8 cellular contexts compared by ENCODE assay signal in genomic region chr14:63641473-63642228, GRCh38. TPM values are rescaled to one million over a fixed set of nuclear protein-coding genes. Genes with fewer than 3 reads are reported as not detected.
DNase-seq lines count a peak whose midpoint lies in the region; ATAC-seq and TF ChIP-seq lines count a peak whose summit lies in the region.

Gene WDR89, minus strand, starts transcription at chr14:63641871. Its CDS starts 41,929 bp downstream, at chr14:63599942.

- peak; percentile 46 for TF ChIP-seq CTCF in GM13976 (IDR thresholded peaks at IDR 0.05; ENCODE audit: borderline replicate concordance, control extremely low read depth, extremely low read depth, insufficient read depth, missing control alignments)
- TF ChIP-seq CTCF in adrenal gland (IDR thresholded peaks at IDR 0.05) = peak; percentile 74 to 95 (median 90)
- peak; percentile 50 to 77 (median 68) for TF ChIP-seq CTCF in heart left ventricle (IDR thresholded peaks at IDR 0.05)
- peak; percentile 74 to 95 (median 90) for TF ChIP-seq CTCF in upper lobe of left lung (IDR thresholded peaks at IDR 0.05)

- DNase-seq in GM13976 (ENCODE audit: low spot score) (peak; percentile 94), NCI-H146 (lab: John Stamatoyannopoulos, UW) (peak; percentile 98), T-helper 1 cell (peak; percentile 93 to 99 (median 95)), adrenal gland (peak; percentile 97 to 99 (median 99)), heart left ventricle (peak; percentile 97 to 98 (median 98)), pons (ENCODE audit: low spot score) (peak; percentile 100), upper lobe of left lung (peak; percentile 93 to 98)

- ATAC-seq in HG02870 (IDR thresholded peaks at IDR 0.05; ENCODE audit: unreplicated experiment) = peak; percentile 84
- peak; percentile 98 to 99 (median 98) for ATAC-seq in heart left ventricle
- peak; percentile 98 to 100 for ATAC-seq in upper lobe of left lung (ENCODE audit: low FRiP score in 2 of 2)

- peaks cover 4 to 8% of the 10 kb centered on the region in 2 donors for H3K4me1 ChIP-seq in adrenal gland (replicated peaks in 1 of 2)
- peaks cover 0 to 28% (median 10%) of the 10 kb centered on the region in 12 donors for H3K4me1 ChIP-seq in heart left ventricle
- H3K4me1 ChIP-seq in upper lobe of left lung = peaks cover 9 to 24% (median 12%) of the 10 kb centered on the region in 4 donors

- TF ChIP-seq EP300 in upper lobe of left lung (IDR thresholded peaks at IDR 0.05) = peak in 1 of 4 donors; percentile 46

- H3K27me3 ChIP-seq in adrenal gland = no peaks in the 10 kb centered on the region
- no peaks in the 10 kb centered on the region for H3K27me3 ChIP-seq in heart left ventricle
- H3K27me3 ChIP-seq in upper lobe of left lung = no peaks in the 10 kb centered on the region

- in situ Hi-C loops in GM13976 (cut with MboI; ENCODE audit: low sequenced_read_pairs, unreplicated experiment) = no loop called here

- H3K36me3 ChIP-seq in adrenal gland (replicated peaks in 1 of 2) (no peaks in the 10 kb centered on the region), heart left ventricle (no peaks in the 10 kb centered on the region), upper lobe of left lung (no peaks in the 10 kb centered on the region)

- intact Hi-C loops in adrenal gland (cut with DNase I) (no loop called here), heart left ventricle (cut with DNase I) (loop anchor here in 8 of 10 donors (1.0 to 10.0 kb wide), 9 partner anchors 83 to 253 kb away; partner anchors contain the start of genes PPP2R5E (in 7 of the 8) and SGPP1 (in 2 of the 8))

- WGBS in adrenal gland, 4 donors = 0% methylated on average over 40 to 60 of the region's 60 CpGs
- 0 to 1% (median 0%) methylated on average over 38 to 60 of the region's 60 CpGs for WGBS in heart left ventricle, 4 donors
- WGBS in upper lobe of left lung, 2 donors = 0 to 2% methylated on average over 15 to 55 of the region's 60 CpGs

- TF ChIP-seq POLR2A in adrenal gland (IDR thresholded peaks at IDR 0.05) (peak; percentile 64 to 82), heart left ventricle (IDR thresholded peaks at IDR 0.05) (peak in 1 of 2 donors; percentile 44), upper lobe of left lung (IDR thresholded peaks at IDR 0.05) (peak in 3 of 4 donors; percentile 55 to 74 (median 66))

- no peaks in the 10 kb centered on the region for H3K9me3 ChIP-seq in adrenal gland (replicated peaks in 1 of 3)
- peaks cover 0 to 9% (median 0%) of the 10 kb centered on the region in 12 donors for H3K9me3 ChIP-seq in heart left ventricle
- no peaks in the 10 kb centered on the region for H3K9me3 ChIP-seq in upper lobe of left lung

- H3K4me3 ChIP-seq in adrenal gland (peak within 1 kb of the TSS; percentile 30 to 80 (median 60)), heart left ventricle (peak within 1 kb of the TSS; percentile 35 to 82 (median 70)), upper lobe of left lung (peak within 1 kb of the TSS; percentile 68 to 78 (median 73))

- peak within 1 kb of the TSS; percentile 71 to 98 (median 94) for H3K27ac ChIP-seq in adrenal gland
- H3K27ac ChIP-seq in heart left ventricle = peak within 1 kb of the TSS; percentile 84 to 96 (median 92)
- peak within 1 kb of the TSS; percentile 88 to 97 (median 94) for H3K27ac ChIP-seq in upper lobe of left lung

RNA-seq across cellular contexts. Expression of gene WDR89, which starts in this region (rescaled TPM):
- total RNA-seq in adrenal gland (10 to 100 TPM in 5 of 8 donors, 1 to 10 TPM in 3; 2.5 to 14.8 (median 10.7) TPM), heart left ventricle (1 to 10 TPM; 3.3 to 7.6 (median 6.3) TPM), upper lobe of left lung (10 to 100 TPM in 3 of 6 donors, 1 to 10 TPM in 3; 2.1 to 16.9 (median 9.1) TPM)
- polyA plus RNA-seq in adrenal gland (10 to 100 TPM in 1 of 3 donors, 1 to 10 TPM in 2; 5.2 to 19.2 (median 6.8) TPM), heart left ventricle (1 to 10 TPM; 3.1 to 6.4 TPM)

Comparison
In these comparisons a context has a peak if more than half of its experiments do, and no peak if none do; other contexts are left out.
1. Peak in every context shown above with its lines: DNase-seq, ATAC-seq, H3K4me3 ChIP-seq and H3K27ac ChIP-seq.
2. intact Hi-C loops: an anchor here in heart left ventricle (1.0 to 10.0 kb wide); none called in adrenal gland.